ENCODE assay signal across 11 cellular contexts in genomic region chr6:11613858-11614257, GRCh38.
DNase-seq lines count a peak whose midpoint lies in the region; ATAC-seq, FAIRE-seq and TF ChIP-seq lines count a peak whose summit lies in the region.
"Had no signal": no experiment of that assay in that cellular context is flagged by ENCODE, and none has a peak within 500 bp of the region (broad histone marks: within the 10 kb centered on the region; RNA-seq: fewer than 3 reads in every experiment).

No MANE protein-coding gene starts in this region.

- peaks cover 10% of the 10 kb centered on the region for H3K4me1 Mint-ChIP-seq in GM23338
- no peaks in the 10 kb centered on the region for H3K4me1 Mint-ChIP-seq in activated CD8-positive, alpha-beta T cell treated with anti-CD3 and anti-CD28 coated beads, Interleukin-2, amount 10 ng/mL, durations not matched to agents 7 days and 5 days (ENCODE audit: low read depth)

- 0% methylated on average over 4 of the region's 4 CpGs for WGBS in smooth muscle cell (ENCODE audit: low lambda C conversion rate)
- WGBS in HepG2 (ENCODE audit: low lambda C conversion rate) = 6% methylated on average over 4 of the region's 4 CpGs

- no peaks in the 10 kb centered on the region for H3K9me3 Mint-ChIP-seq in GM23338
- H3K9me3 Mint-ChIP-seq in activated CD8-positive, alpha-beta T cell treated with anti-CD3 and anti-CD28 coated beads, Interleukin-2, amount 10 ng/mL, durations not matched to agents 7 days and 5 days (ENCODE audit: insufficient read depth) = no peaks in the 10 kb centered on the region

- H2AFZ ChIP-seq in GM23338 = 0 out of 2 replicates have a peak overlapping the region, but pooled peaks have one; percentile 18
- no peak overlapping the region for H2AFZ ChIP-seq in smooth muscle cell (ENCODE audit: low read depth)
- no peak overlapping the region for H2AFZ ChIP-seq in HepG2 (ENCODE audit: low read length)

- POLR2A ChIA-PET in activated CD8-positive, alpha-beta T cell treated with anti-CD3 and anti-CD28 coated beads, Interleukin-2, amount 10 ng/mL, durations not matched to agents 7 days and 5 days (lab: Charles Lee) = no interaction called here
- POLR2A ChIA-PET in HepG2 (lab: Yijun Ruan, JAX) = no interaction called here

- in situ Hi-C loops in HepG2 (cut with HindIII; ENCODE audit: extremely low pct_ligation_motif_present, low pct_unique_long_range_greater_than_20kb) = no loop called here

- no peak for TF ChIP-seq EP300 in HepG2 (IDR thresholded peaks at IDR 0.05; ENCODE audit: low read depth in 2 of 2, low read length in 2 of 2)
- no peak for TF ChIP-seq EP300 in HepG2 (CRISPR knock-in tag; IDR thresholded peaks at IDR 0.05; ENCODE audit: borderline replicate concordance)

- no peak for TF ChIP-seq RAD21 in HepG2 (CRISPR knock-in tag; IDR thresholded peaks at IDR 0.05)

- ATAC-seq in GM23338 = no peak
- ATAC-seq in activated CD8-positive, alpha-beta T cell treated with anti-CD3 and anti-CD28 coated beads, Interleukin-2, amount 10 ng/mL, durations not matched to agents 7 days and 5 days = no peak
- ATAC-seq in HepG2 = no peak
- ATAC-seq: left lobe of liver had no signal

- H3K4me3 Mint-ChIP-seq in GM23338 = no peak overlapping the region
- H3K4me3 Mint-ChIP-seq in activated CD8-positive, alpha-beta T cell treated with anti-CD3 and anti-CD28 coated beads, Interleukin-2, amount 10 ng/mL, durations not matched to agents 7 days and 5 days = no peak overlapping the region

- H3K36me3 ChIP-seq in GM23338 (ENCODE audit: insufficient read depth) (no peaks in the 10 kb centered on the region), smooth muscle cell (ENCODE audit: low read depth) (no peaks in the 10 kb centered on the region), HepG2 (replicated peaks in 1 of 2; ENCODE audit: control insufficient read depth in 1 of 2, insufficient read depth in 2 of 2, low read length in 2 of 2) (no peaks in the 10 kb centered on the region)

- CTCF ChIA-PET in activated CD8-positive, alpha-beta T cell treated with anti-CD3 and anti-CD28 coated beads, Interleukin-2, amount 10 ng/mL, durations not matched to agents 7 days and 5 days (lab: Charles Lee) = no interaction called here
- CTCF ChIA-PET in HepG2 (lab: Yijun Ruan, JAX; ENCODE audit: low intra/inter-chr PET ratio, low total read pairs) = no interaction called here

- no peaks in the 10 kb centered on the region for H3K27me3 ChIP-seq in GM23338 (ENCODE audit: insufficient read depth)
- H3K27me3 ChIP-seq in smooth muscle cell (ENCODE audit: low read depth) = no peaks in the 10 kb centered on the region
- H3K27me3 ChIP-seq in HepG2 (ENCODE audit: control insufficient read depth in 1 of 2, insufficient read depth in 2 of 2, low read length in 2 of 2) = peaks cover 0 to 7% of the 10 kb centered on the region in 2 experiments; a peak in 1 of 5 replicates

- no peak for FAIRE-seq in HepG2 (lab: Jason Lieb, UNC)
- FAIRE-seq: small intestine had no signal

- TF ChIP-seq POLR2A in HepG2 (IDR thresholded peaks at IDR 0.05; ENCODE audit: insufficient read depth in 1 of 2, low read depth in 2 of 2, low read length in 2 of 2) = no peak

- no peaks in the 10 kb centered on the region for H4K20me1 ChIP-seq in GM23338 (replicated peaks; ENCODE audit: insufficient read depth)
- no peaks in the 10 kb centered on the region for H4K20me1 ChIP-seq in smooth muscle cell (ENCODE audit: low read depth)
- no peaks in the 10 kb centered on the region for H4K20me1 ChIP-seq in HepG2 (ENCODE audit: insufficient read depth, low read length)

- H3K27ac ChIP-seq in GM23338 (ENCODE audit: low read depth) (no peak overlapping the region), smooth muscle cell (ENCODE audit: low read depth) (peak overlapping the region; percentile 91), HepG2 (ENCODE audit: extremely low read length, insufficient read depth, low read length) (no peak overlapping the region)
- H3K27ac ChIP-seq: SK-N-MC had no signal

- no peaks in the 10 kb centered on the region for H3K36me3 Mint-ChIP-seq in GM23338 (ENCODE audit: low read depth)
- H3K36me3 Mint-ChIP-seq in activated CD8-positive, alpha-beta T cell treated with anti-CD3 and anti-CD28 coated beads, Interleukin-2, amount 10 ng/mL, durations not matched to agents 7 days and 5 days (ENCODE audit: low read depth) = no peaks in the 10 kb centered on the region

- no TSS peak for BruUV-seq in HepG2 (replicated peaks; lab: Mats Ljungman, UMichigan)

- no peaks in the 10 kb centered on the region for H3K79me2 ChIP-seq in GM23338 (replicated peaks; ENCODE audit: insufficient read depth)
- H3K79me2 ChIP-seq in smooth muscle cell (ENCODE audit: low read depth) = no peaks in the 10 kb centered on the region
- no peaks in the 10 kb centered on the region for H3K79me2 ChIP-seq in HepG2 (ENCODE audit: insufficient read depth, low read length)

- no peaks in the 10 kb centered on the region for H3K27me3 Mint-ChIP-seq in GM23338 (ENCODE audit: insufficient read depth, low read depth, poor library complexity)
- H3K27me3 Mint-ChIP-seq in activated CD8-positive, alpha-beta T cell treated with anti-CD3 and anti-CD28 coated beads, Interleukin-2, amount 10 ng/mL, durations not matched to agents 7 days and 5 days (ENCODE audit: low read depth) = no peaks in the 10 kb centered on the region

- H3K9me3 ChIP-seq in smooth muscle cell (replicated peaks; ENCODE audit: low read depth) (no peaks in the 10 kb centered on the region), HepG2 (ENCODE audit: low read length) (no peaks in the 10 kb centered on the region)

- H3K4me2 ChIP-seq in GM23338 (no peak overlapping the region), smooth muscle cell (peak overlapping the region; percentile 42), HepG2 (ENCODE audit: low read depth, low read length) (no peak overlapping the region)

- DNase-seq in GM23338 (ENCODE audit: low spot score) (no peak), amniotic epithelial cell (ENCODE audit: low read depth) (peak; percentile 91), foreskin melanocyte (peak; percentile 11), smooth muscle cell (lab: John Stamatoyannopoulos, UW; ENCODE audit: unreplicated experiment) (no peak), NCI-H1694 treated with DMSO at 0.1 percent for 48 hours (lab: John Stamatoyannopoulos, UW) (no peak), NCI-H187 treated with DMSO at 0.1 percent for 48 hours (lab: John Stamatoyannopoulos, UW) (no peak), HepG2 (ENCODE audit: low spot score) (no peak)
- DNase-seq in activated CD8-positive, alpha-beta T cell treated with anti-CD3 and anti-CD28 coated beads, Interleukin-2, amount 10 ng/mL, durations not matched to agents 7 days and 5 days = no peak
- DNase-seq: small intestine had no signal

- 0 out of 2 replicates have a peak, but pooled peaks cover 6% of the 10 kb centered on the region for H3K9me2 ChIP-seq in GM23338 (ENCODE audit: insufficient read depth)

- no peak overlapping the region for H3K27ac Mint-ChIP-seq in GM23338
- no peak overlapping the region for H3K27ac Mint-ChIP-seq in activated CD8-positive, alpha-beta T cell treated with anti-CD3 and anti-CD28 coated beads, Interleukin-2, amount 10 ng/mL, durations not matched to agents 7 days and 5 days

- H3K4me3 ChIP-seq in GM23338 (no peak overlapping the region), smooth muscle cell (no peak overlapping the region), HepG2 (replicated peaks in 1 of 3; ENCODE audit: insufficient read depth in 1 of 3, low read depth in 2 of 3, low read length in 3 of 3) (no peak overlapping the region)
- H3K4me3 ChIP-seq: SK-N-MC had no signal

- no peak for TF ChIP-seq CTCF in GM23338 (conservative IDR thresholded peaks at IDR 0.05; ENCODE audit: low read depth in 2 of 2)
- no peak for TF ChIP-seq CTCF in smooth muscle cell (IDR thresholded peaks at IDR 0.05; ENCODE audit: borderline replicate concordance, insufficient read depth, poor library complexity, severe bottlenecking)
- no peak for TF ChIP-seq CTCF in HepG2 (CRISPR knock-in tag; IDR thresholded peaks at IDR 0.05)

- H3K4me1 ChIP-seq in GM23338 (ENCODE audit: insufficient read depth) = no peaks in the 10 kb centered on the region
- peaks cover 15% of the 10 kb centered on the region for H3K4me1 ChIP-seq in smooth muscle cell (ENCODE audit: low read depth)
- no peaks in the 10 kb centered on the region for H3K4me1 ChIP-seq in HepG2 (ENCODE audit: insufficient read depth, low read length)

- intact Hi-C loops in HepG2 (cut with micrococcal nuclease; ENCODE audit: unreplicated experiment) = no loop called here

- H3F3A ChIP-seq in GM23338 (replicated peaks; ENCODE audit: low read depth) (no peaks in the 10 kb centered on the region), smooth muscle cell (ENCODE audit: low read depth) (peaks cover 25% of the 10 kb centered on the region)

- H3K9ac ChIP-seq in smooth muscle cell (ENCODE audit: low read depth) (peak overlapping the region; percentile 72), HepG2 (ENCODE audit: insufficient read depth, low read depth, low read length) (no peak overlapping the region)

TF ChIP-seq in GM23338, 12 proteins besides CTCF, POLR2A, EP300 and RAD21 (continues in another document):
- no peak for TF ChIP-seq EZH2 (IDR thresholded peaks at IDR 0.05; ENCODE audit: low read depth, unreplicated experiment)
- TF ChIP-seq JUNB (IDR thresholded peaks at IDR 0.05; ENCODE audit: unreplicated experiment) = no peak

TF ChIP-seq in HepG2, 621 proteins besides CTCF, POLR2A, EP300 and RAD21 (continues in another document):
- TF ChIP-seq ZNF512B (CRISPR knock-in tag; IDR thresholded peaks at IDR 0.05; ENCODE audit: borderline replicate concordance) (no peak), ZNF775 (CRISPR knock-in tag; IDR thresholded peaks at IDR 0.05; ENCODE audit: borderline replicate concordance) (no peak)

Comparison
In these comparisons a context has a peak if more than half of its experiments do, and no peak if none do; other contexts are left out.
1. DNase-seq: peak in amniotic epithelial cell (single experiment) and foreskin melanocyte (single experiment); none in GM23338 (single experiment), smooth muscle cell (single experiment), NCI-H1694 treated with DMSO at 0.1 percent for 48 hours (single experiment), NCI-H187 treated with DMSO at 0.1 percent for 48 hours (single experiment), activated CD8-positive, alpha-beta T cell treated with anti-CD3 and anti-CD28 coated beads, Interleukin-2, amount 10 ng/mL, durations not matched to agents 7 days and 5 days (single experiment) and HepG2 (single experiment).